8 cellular contexts compared by ENCODE assay signal in the genomic region with DNA sequence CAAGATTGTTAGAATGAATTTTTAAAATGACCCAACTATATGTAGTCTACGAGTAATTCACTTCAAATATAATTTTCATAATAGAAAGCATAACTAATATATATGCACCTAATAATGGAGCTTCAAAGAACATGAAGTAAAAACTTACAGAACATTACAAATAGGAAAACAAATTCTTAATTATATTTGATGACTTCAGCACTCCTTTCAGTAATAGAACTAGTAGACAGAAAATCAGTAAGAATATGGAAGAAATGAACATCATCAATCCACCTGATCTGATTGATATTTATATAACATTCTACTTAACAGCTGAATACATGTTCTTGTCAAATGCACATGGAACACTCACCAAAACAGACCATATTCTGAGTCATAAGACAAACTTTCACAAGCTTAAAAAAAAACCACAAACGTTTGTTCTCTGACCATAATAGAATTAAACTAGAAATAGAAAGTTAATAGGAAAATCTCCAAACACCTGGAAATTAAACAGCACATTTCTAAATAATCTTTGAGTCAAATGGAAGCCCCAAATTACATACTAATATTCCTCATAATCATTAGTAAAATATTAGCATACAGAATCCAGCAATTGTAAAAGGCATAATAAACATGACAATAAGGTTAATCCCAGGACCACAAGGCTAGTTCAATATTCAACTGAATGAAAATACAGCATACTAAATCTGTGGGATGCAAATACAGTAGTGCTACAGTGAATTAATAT. TPM values are rescaled to one million over a fixed set of nuclear protein-coding genes. Genes with fewer than 3 reads are reported as not detected.
A peak's percentile ranks its signal among the peaks of the same experiment; 100 is the strongest.
DNase-seq lines count a peak whose midpoint lies in the region; ATAC-seq and TF ChIP-seq lines count a peak whose summit lies in the region.

No MANE protein-coding gene starts in this region.

- no peaks in the 10 kb centered on the region for H3F3A ChIP-seq in DOHH2 (ENCODE audit: control insufficient read depth, insufficient read depth)

- peaks cover 89% of the 10 kb centered on the region for H3K79me2 ChIP-seq in DOHH2 (ENCODE audit: control insufficient read depth, low read length)

- no peak overlapping the region for H2BK20ac ChIP-seq in IMR-90 (ENCODE audit: low read depth, low read length)

- no peak overlapping the region for H3K23ac ChIP-seq in IMR-90 (ENCODE audit: low read depth, low read length)

- CTCF ChIA-PET in IMR-90 (lab: Yijun Ruan, JAX), result interaction anchor here (1.0 kb wide), 1 partner anchor 11 kb away, joined by 4 read pairs; no protein-coding TSS in a partner anchor

- H3K4me2 ChIP-seq in DOHH2 (ENCODE audit: low read length) (peak overlapping the region; percentile 26), IMR-90 (ENCODE audit: low read depth, low read length) (no peak overlapping the region)

- no peak overlapping the region for H2BK120ac ChIP-seq in IMR-90 (ENCODE audit: low read depth, low read length)

- no peak for TF ChIP-seq POLR2A in IMR-90 (IDR thresholded peaks at IDR 0.05; ENCODE audit: low read depth, low read length)

- peaks cover 18 to 40% of the 10 kb centered on the region in 2 experiments for H3K79me1 ChIP-seq in IMR-90 (ENCODE audit: low read depth in 1 of 2, low read length in 2 of 2)

- DNase-seq in IMR-90 (peak; percentile 82), fibroblast of the aortic adventitia (ENCODE audit: low read depth) (peak; percentile 73), caudate nucleus (lab: John Stamatoyannopoulos, UW) (no peak), DMS 273 (lab: John Stamatoyannopoulos, UW; ENCODE audit: unreplicated experiment) (no peak), NCI-H446 (lab: John Stamatoyannopoulos, UW) (no peak), left ventricle myocardium inferior (no peak)

- H3K4me3 ChIP-seq in DOHH2 (ENCODE audit: low read length) (no peak overlapping the region), IMR-90 (ENCODE audit: insufficient read depth, low read depth, low read length) (no peak overlapping the region), fibroblast of the aortic adventitia (ENCODE audit: low read depth, low read length) (no peak overlapping the region), left ventricle myocardium inferior (no peak overlapping the region)

- H4K5ac ChIP-seq in IMR-90 (ENCODE audit: low read depth, low read length), result no peak overlapping the region

- no peak overlapping the region for H2AK5ac ChIP-seq in IMR-90 (ENCODE audit: low read depth, low read length)

- peaks cover 5% of the 10 kb centered on the region; the same call in 1 of the 2 replicates for H3K9me1 ChIP-seq in IMR-90 (ENCODE audit: insufficient read depth, low read length)

- intact Hi-C loops in IMR-90 (cut with micrococcal nuclease) (no loop called here), left ventricle myocardium inferior (cut with micrococcal nuclease) (no loop called here)

- dilution Hi-C loops in IMR-90 (cut with HindIII; ENCODE audit: low sequenced_read_pairs, unreplicated experiment), result no loop called here

- H2AFZ ChIP-seq in IMR-90 (replicated peaks; ENCODE audit: low read length, poor library complexity), result no peak overlapping the region

- H3K9ac ChIP-seq in IMR-90 (ENCODE audit: low read depth, low read length), result no peak overlapping the region

- H4K20me1 ChIP-seq in DOHH2 (ENCODE audit: control insufficient read depth, insufficient read depth, low read depth, low read length) (0 out of 2 replicates have a peak, but pooled peaks cover 9% of the 10 kb centered on the region), IMR-90 (ENCODE audit: insufficient read depth, low read length) (peaks cover 40% of the 10 kb centered on the region)

- BruUV-seq in IMR-90 (replicated peaks; lab: Mats Ljungman, UMichigan), result no TSS peak

- no peak overlapping the region for H4K8ac ChIP-seq in IMR-90 (ENCODE audit: low read depth in 2 of 2, low read length in 2 of 2)

- H3K18ac ChIP-seq in IMR-90 (ENCODE audit: low read depth, low read length), result no peak overlapping the region

- TF ChIP-seq RAD21 in IMR-90 (IDR thresholded peaks at IDR 0.05; ENCODE audit: low read length), result no peak

- no peak overlapping the region for H2BK15ac ChIP-seq in IMR-90 (ENCODE audit: low read depth, low read length)

- no peak overlapping the region for H3K27ac ChIP-seq in DOHH2 (ENCODE audit: low read depth, low read length)
- H3K27ac ChIP-seq in IMR-90 (ENCODE audit: insufficient read depth, low read length), result no peak overlapping the region
- H3K27ac ChIP-seq in caudate nucleus (ENCODE audit: low read depth, low read length), result no peak overlapping the region
- no peak overlapping the region for H3K27ac ChIP-seq in left ventricle myocardium inferior (replicated peaks)

- ATAC-seq in GM21717 (IDR thresholded peaks at IDR 0.05; ENCODE audit: unreplicated experiment) (peak; percentile 84), IMR-90 (ENCODE audit: low read depth) (peak; percentile 53; the same call in 1 of the 2 replicates)

- no peak for TF ChIP-seq CTCF in DOHH2 (IDR thresholded peaks at IDR 0.05; ENCODE audit: low read depth, low read length, poor library complexity, severe bottlenecking)
- TF ChIP-seq CTCF in IMR-90 (conservative IDR thresholded peaks at IDR 0.05; ENCODE audit: low read depth, low read length), result no peak
- no peak for TF ChIP-seq CTCF in fibroblast of the aortic adventitia (IDR thresholded peaks at IDR 0.05; ENCODE audit: insufficient read depth, low read length)
- TF ChIP-seq CTCF in left ventricle myocardium inferior (IDR thresholded peaks at IDR 0.05; ENCODE audit: borderline replicate concordance), result no peak

- H3K9me3 ChIP-seq in DOHH2 (ENCODE audit: control insufficient read depth, insufficient read depth, low read length) (no peaks in the 10 kb centered on the region; the same call in 1 of the 2 replicates), IMR-90 (ENCODE audit: control insufficient read depth, insufficient read depth, low read length) (no peaks in the 10 kb centered on the region), left ventricle myocardium inferior (replicated peaks) (peaks cover 11% of the 10 kb centered on the region)

- H3K4me1 ChIP-seq in DOHH2 (ENCODE audit: control insufficient read depth, low read length) (peaks cover 22% of the 10 kb centered on the region), IMR-90 (ENCODE audit: control insufficient read depth, insufficient read depth, low read length) (peaks cover 4% of the 10 kb centered on the region), left ventricle myocardium inferior (peaks cover 22% of the 10 kb centered on the region)

- H3K14ac ChIP-seq in IMR-90 (replicated peaks; ENCODE audit: low read depth, low read length), result no peak overlapping the region

- POLR2A ChIA-PET in IMR-90 (lab: Charles Lee; ENCODE audit: unreplicated experiment), result no interaction called here

- H3K4ac ChIP-seq in IMR-90 (ENCODE audit: low read depth, low read length), result no peak overlapping the region

- no CpG with 5 or more reads among the region's 2 CpGs for WGBS in IMR-90 (ENCODE audit: extremely low coverage in 2 of 2, insufficient read length in 1 of 2), 2 experiments

- 0 out of 2 replicates have a peak, but pooled peaks cover 2% of the 10 kb centered on the region for H3K36me3 ChIP-seq in DOHH2 (ENCODE audit: control insufficient read depth, low read length)
- no peaks in the 10 kb centered on the region for H3K36me3 ChIP-seq in IMR-90 (ENCODE audit: control insufficient read depth, insufficient read depth, low read length)
- H3K36me3 ChIP-seq in left ventricle myocardium inferior, result no peaks in the 10 kb centered on the region

- no peak overlapping the region for H3K56ac ChIP-seq in IMR-90 (ENCODE audit: extremely low read depth, insufficient read depth, low read length)

- no peak overlapping the region for H2BK5ac ChIP-seq in IMR-90 (ENCODE audit: low read depth, low read length, poor library complexity, severe bottlenecking)

- H3K27me3 ChIP-seq in DOHH2 (ENCODE audit: control insufficient read depth, low read length) (no peaks in the 10 kb centered on the region), IMR-90 (ENCODE audit: control insufficient read depth, insufficient read depth, low read length) (no peaks in the 10 kb centered on the region), left ventricle myocardium inferior (ENCODE audit: low read depth) (no peaks in the 10 kb centered on the region)

- H4K91ac ChIP-seq in IMR-90 (ENCODE audit: insufficient read depth, low read depth, low read length), result no peak overlapping the region

- no peak overlapping the region for H2AK9ac ChIP-seq in IMR-90 (replicated peaks; ENCODE audit: low read depth, low read length, poor library complexity)

- H3K9me2 ChIP-seq in DOHH2 (replicated peaks; ENCODE audit: control insufficient read depth, low read length), result no peaks in the 10 kb centered on the region

- in situ Hi-C loops in IMR-90 (cut with MboI; ENCODE audit: low sequenced_read_pairs), result no loop called here

TF ChIP-seq in IMR-90, 13 proteins besides CTCF, POLR2A, EP300 and RAD21:
- TF ChIP-seq MXI1 (IDR thresholded peaks at IDR 0.05; ENCODE audit: borderline replicate concordance, low read depth, low read length) (0 out of 2 replicates have a peak, but pooled peaks have one; percentile 27), RCOR1 (IDR thresholded peaks at IDR 0.05; ENCODE audit: insufficient replicate concordance, low read length) (no peak), CHD1 (IDR thresholded peaks at IDR 0.05; ENCODE audit: low read depth, low read length) (no peak), CEBPB (IDR thresholded peaks at IDR 0.05; ENCODE audit: low read depth, low read length) (no peak), USF2 (IDR thresholded peaks at IDR 0.05; ENCODE audit: low read depth, low read length) (no peak), FOS (IDR thresholded peaks at IDR 0.05; ENCODE audit: low read depth, low read length) (peak; percentile 31; the same call in 1 of the 2 replicates), MAFK (IDR thresholded peaks at IDR 0.05; ENCODE audit: low read depth, low read length) (peak; percentile 48; the same call in 1 of the 2 replicates)
TF ChIP-seq in IMR-90: peak in this region for 3.

RNA-seq across cellular contexts. Expression of gene BRAF, which starts 48.0 kb away (rescaled TPM):
- total RNA-seq in IMR-90 (2012; rRNA removed) (12.9 and 16.9 TPM in 2 replicates), fibroblast of the aortic adventitia (ENCODE audit: low replicate concordance) (29.9 and 38.7 TPM in 2 replicates), left ventricle myocardium inferior (18.8 TPM)
- 4.7 and 5.7 TPM in 2 replicates for polyA plus RNA-seq in IMR-90 (2012; rRNA removed)
- 0.93 and 1.1 TPM in 2 replicates for polyA plus RNA-seq in IMR-90 (2012; cell fraction: cytosol; rRNA removed)
- 1.2 and 12.8 TPM in 2 replicates for polyA plus RNA-seq in IMR-90 (2012; cell fraction: nucleus; rRNA removed; ENCODE audit: low replicate concordance)

Comparison
In these comparisons a context has a peak if more than half of its experiments do, and no peak if none do; other contexts are left out.
1. DNase-seq: peak in IMR-90 (single experiment) and fibroblast of the aortic adventitia (single experiment); none in caudate nucleus (0 of 61), DMS 273 (single experiment), NCI-H446 (0 of 2) and left ventricle myocardium inferior (single experiment).